9 cellular contexts compared by ENCODE assay signal in the genomic region with DNA sequence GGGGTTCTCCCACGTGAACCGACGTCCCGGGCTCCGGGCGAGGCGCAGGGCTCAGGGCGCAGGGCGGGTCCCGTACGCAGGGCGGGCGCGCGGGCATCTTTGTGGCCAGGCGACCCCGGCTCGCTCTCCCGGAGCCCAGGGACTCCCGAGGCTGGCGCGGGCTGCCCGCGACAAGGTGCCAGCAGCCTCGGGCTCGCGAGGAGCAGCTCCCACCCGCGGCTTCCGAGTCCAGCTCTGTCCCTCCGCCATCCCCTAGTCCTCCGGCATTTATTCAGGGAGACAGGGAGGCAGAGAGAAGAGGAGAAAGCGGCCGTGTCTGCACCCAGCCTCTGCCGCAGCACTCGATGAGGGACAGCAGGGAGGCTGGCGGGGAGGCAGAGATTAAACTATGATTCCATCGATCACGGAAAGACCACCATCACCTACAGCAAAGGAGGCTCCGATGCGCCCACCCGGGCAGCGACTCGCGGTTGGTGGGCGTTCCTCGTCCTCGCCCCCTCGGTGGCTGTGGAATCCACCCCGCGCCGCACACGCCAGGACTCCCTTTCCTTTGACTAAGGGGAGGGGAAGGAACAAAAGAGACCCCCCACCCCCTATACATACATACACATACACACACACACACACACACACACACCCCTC. TPM values are rescaled to one million over a fixed set of nuclear protein-coding genes. Genes with fewer than 3 reads are reported as not detected.
DNase-seq lines count a peak whose midpoint lies in the region; ATAC-seq, FAIRE-seq and TF ChIP-seq lines count a peak whose summit lies in the region.
"Had no signal": no experiment of that assay in that cellular context is flagged by ENCODE, and none has a peak within 500 bp of the region (broad histone marks: within the 10 kb centered on the region; RNA-seq: fewer than 3 reads in every experiment).

No MANE protein-coding gene starts in this region.

- H3K4me3 Mint-ChIP-seq in naive thymus-derived CD8-positive, alpha-beta T cell = peak overlapping the region; percentile 74 to 89 (median 86)

- H3K4me1 Mint-ChIP-seq in naive thymus-derived CD8-positive, alpha-beta T cell = peaks cover 6 to 26% (median 19%) of the 10 kb centered on the region in 4 donors

- no peak for FAIRE-seq in RCC 7860 (lab: Jason Lieb, UNC)

- POLR2A ChIA-PET in naive thymus-derived CD8-positive, alpha-beta T cell (lab: Charles Lee) = no interaction called here

- no peak overlapping the region for H3K27ac Mint-ChIP-seq in naive thymus-derived CD8-positive, alpha-beta T cell

- TF ChIP-seq CTCF in epithelial cell of esophagus (IDR thresholded peaks at IDR 0.05; ENCODE audit: insufficient read depth, low read depth, low read length, missing control alignments) = no peak

- DNase-seq in NCI-H2227 (lab: John Stamatoyannopoulos, UW; ENCODE audit: unreplicated experiment) (peak; percentile 38), NCI-H2227 treated with DMSO at 0.1 percent for 48 hours (lab: John Stamatoyannopoulos, UW) (no peak), RPMI7951 (ENCODE audit: low read depth) (peak; percentile 28), epithelial cell of esophagus (ENCODE audit: low read depth) (peak; percentile 25), NCI-H510A (lab: John Stamatoyannopoulos, UW) (no peak), RCC 7860 (ENCODE audit: low spot score) (no peak)
- DNase-seq in naive thymus-derived CD8-positive, alpha-beta T cell = no peak
- DNase-seq: DND-41 had no signal

- H3K4me3 ChIP-seq in epithelial cell of esophagus (ENCODE audit: low read length) = peak overlapping the region; percentile 60

- H3K9me3 Mint-ChIP-seq in naive thymus-derived CD8-positive, alpha-beta T cell = peaks cover 0 to 6% (median 0%) of the 10 kb centered on the region in 9 donors

- H3K27me3 Mint-ChIP-seq in naive thymus-derived CD8-positive, alpha-beta T cell = peaks cover 17 to 68% (median 47%) of the 10 kb centered on the region in 5 donors

- H3K36me3 Mint-ChIP-seq in naive thymus-derived CD8-positive, alpha-beta T cell = no peaks in the 10 kb centered on the region

- ATAC-seq in naive thymus-derived CD8-positive, alpha-beta T cell = no peak
- ATAC-seq in GM18870 (IDR thresholded peaks at IDR 0.05; ENCODE audit: unreplicated experiment) = no peak

RNA-seq across cellular contexts. Expression of gene RGS17, which starts 1.1 kb away (rescaled TPM):
- 3.2 and 4.4 TPM in 2 replicates for total RNA-seq in RPMI7951 (2014; rRNA removed; shearing (Covaris generic))
- total RNA-seq in naive thymus-derived CD8-positive, alpha-beta T cell = not detected
- under 1 TPM in 1 of 3 donors, not detected in 2; 0.13 TPM for polyA plus RNA-seq in naive thymus-derived CD8-positive, alpha-beta T cell

Comparison
In these comparisons a context has a peak if more than half of its experiments do, and no peak if none do; other contexts are left out.
1. DNase-seq: peak in NCI-H2227 (single experiment), RPMI7951 (single experiment) and epithelial cell of esophagus (single experiment); none in NCI-H2227 treated with DMSO at 0.1 percent for 48 hours (single experiment), naive thymus-derived CD8-positive, alpha-beta T cell (0 of 10), NCI-H510A (single experiment) and RCC 7860 (single experiment).